Comparison of ENCODE assay signal across 8 cellular contexts in the genomic region with DNA sequence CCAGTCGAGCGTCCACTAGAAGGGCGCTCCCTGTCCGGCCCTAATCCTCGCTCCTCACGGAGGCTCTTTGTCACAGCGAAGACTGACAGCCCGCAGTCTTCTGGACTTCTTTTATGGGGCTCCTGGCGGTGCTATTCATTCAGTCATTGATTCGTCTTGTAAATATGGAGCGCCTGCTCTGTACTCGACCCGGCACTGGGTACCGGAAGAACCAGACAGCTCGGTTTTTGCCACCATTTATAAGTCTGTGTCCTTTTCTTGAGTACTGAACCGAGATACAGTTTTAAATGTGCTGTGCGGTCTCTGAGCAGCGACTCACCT. TPM values are rescaled to one million over a fixed set of nuclear protein-coding genes. Genes with fewer than 3 reads are reported as not detected.
DNase-seq lines count a peak whose midpoint lies in the region; ATAC-seq, FAIRE-seq and TF ChIP-seq lines count a peak whose summit lies in the region.

No MANE protein-coding gene starts in this region.

- peak overlapping the region; percentile 74 for H2AFZ ChIP-seq in astrocyte (ENCODE audit: low read depth, low read length)

- peaks cover 1% of the 10 kb centered on the region for H4K20me1 ChIP-seq in astrocyte (ENCODE audit: insufficient read depth, low read length)

- peak overlapping the region; percentile 92 for H3K27ac Mint-ChIP-seq in astrocyte (ENCODE audit: unreplicated experiment)

- H3K27ac ChIP-seq in astrocyte (ENCODE audit: low read depth, low read length): peak overlapping the region; percentile 96
- peak overlapping the region; percentile 87 to 94 for H3K27ac ChIP-seq in liver (ENCODE audit: low read depth in 1 of 2, low read length in 2 of 2)
- H3K27ac ChIP-seq in tibial nerve: peak overlapping the region; percentile 87 to 93 (median 91)

- H3K9me3 ChIP-seq in astrocyte (ENCODE audit: insufficient read depth, low read depth, low read length): no peaks in the 10 kb centered on the region
- H3K9me3 ChIP-seq in liver (ENCODE audit: control insufficient read depth in 4 of 4, low read length in 3 of 4): no peaks in the 10 kb centered on the region
- no peaks in the 10 kb centered on the region for H3K9me3 ChIP-seq in tibial nerve

- H3K4me3 Mint-ChIP-seq in astrocyte (ENCODE audit: unreplicated experiment): peak overlapping the region; percentile 90

- TF ChIP-seq EP300 in tibial nerve (IDR thresholded peaks at IDR 0.05): no peak

- no peaks in the 10 kb centered on the region for H3K27me3 Mint-ChIP-seq in astrocyte (ENCODE audit: low read depth, unreplicated experiment)

- H3K36me3 ChIP-seq in astrocyte (ENCODE audit: insufficient read depth, low read length) (no peaks in the 10 kb centered on the region), liver (ENCODE audit: control insufficient read depth in 4 of 4, insufficient read depth in 3 of 4, low read depth in 1 of 4, low read length in 3 of 4) (no peaks in the 10 kb centered on the region), tibial nerve (no peaks in the 10 kb centered on the region)

- no peak for TF ChIP-seq POLR2A in tibial nerve (IDR thresholded peaks at IDR 0.05)

- H3K4me1 ChIP-seq in astrocyte (ENCODE audit: insufficient read depth, low read length) (peaks cover 10% of the 10 kb centered on the region), liver (ENCODE audit: control insufficient read depth in 4 of 4, insufficient read depth in 4 of 4, low read length in 3 of 4) (peaks cover 0 to 18% (median 16%) of the 10 kb centered on the region in 4 donors), tibial nerve (peaks cover 0 to 27% (median 15%) of the 10 kb centered on the region in 4 donors)

- no peak for TF ChIP-seq RAD21 in liver (IDR thresholded peaks at IDR 0.05)

- H3K9ac ChIP-seq in astrocyte (ENCODE audit: low read length) (peak overlapping the region; percentile 88), liver (ENCODE audit: low read depth in 1 of 2, low read length in 2 of 2) (peak overlapping the region; percentile 20 to 88)

- WGBS in liver: 4% methylated on average over 18 of the region's 18 CpGs
- 2 to 3% methylated on average over 17 to 18 of the region's 18 CpGs for WGBS in tibial nerve, 2 donors

- H3K4me1 Mint-ChIP-seq in astrocyte (ENCODE audit: low read depth, unreplicated experiment): peaks cover 7% of the 10 kb centered on the region

- ATAC-seq in GM21619 (IDR thresholded peaks at IDR 0.05; ENCODE audit: unreplicated experiment) (peak; percentile 23), HG03280 (IDR thresholded peaks at IDR 0.05; ENCODE audit: unreplicated experiment) (no peak)

- TF ChIP-seq CTCF in GM12864 (IDR thresholded peaks at IDR 0.05; ENCODE audit: low read depth, low read length, missing control alignments): no peak
- no peak for TF ChIP-seq CTCF in astrocyte (IDR thresholded peaks at IDR 0.05; ENCODE audit: insufficient read depth, low read depth, low read length)
- no peak for TF ChIP-seq CTCF in liver (IDR thresholded peaks at IDR 0.05; ENCODE audit: low read depth, low read length, missing input control)
- TF ChIP-seq CTCF in tibial nerve (IDR thresholded peaks at IDR 0.05): no peak

- peaks cover 2% of the 10 kb centered on the region for H3K9me3 Mint-ChIP-seq in astrocyte (ENCODE audit: unreplicated experiment)

- DNase-seq in GM12864 (ENCODE audit: low read depth) (peak; percentile 21), NAMALWA (ENCODE audit: low spot score) (peak; percentile 67), astrocyte (ENCODE audit: low read depth) (no peak), tibial nerve (ENCODE audit: low spot score in 2 of 2) (peak in 1 of 2 donors; percentile 18)
- DNase-seq in effector CD8-positive, alpha-beta T cell (lab: John Stamatoyannopoulos, UW): no peak

- H3K4me3 ChIP-seq in GM12864 (ENCODE audit: low read depth, low read length) (peak overlapping the region; percentile 76), astrocyte (ENCODE audit: insufficient read depth, low read depth, low read length) (peak overlapping the region; percentile 84), liver (ENCODE audit: low read depth in 1 of 3, low read length in 3 of 3) (peak overlapping the region; percentile 44 to 89 (median 83)), tibial nerve (peak overlapping the region; percentile 70 to 87 (median 84))

- H3K4me2 ChIP-seq in astrocyte (ENCODE audit: low read length): peak overlapping the region; percentile 96

- FAIRE-seq in astrocyte (lab: Jason Lieb, UNC): no peak

- H3K27me3 ChIP-seq in astrocyte (ENCODE audit: insufficient read depth, low read length) (no peaks in the 10 kb centered on the region), liver (ENCODE audit: control insufficient read depth in 4 of 4, insufficient read depth in 4 of 4, low read length in 3 of 4) (no peaks in the 10 kb centered on the region), tibial nerve (no peaks in the 10 kb centered on the region)

- peaks cover 25% of the 10 kb centered on the region for H3K79me2 ChIP-seq in astrocyte (ENCODE audit: insufficient read depth, low read length)

- H3K36me3 Mint-ChIP-seq in astrocyte (ENCODE audit: low read depth, unreplicated experiment): no peaks in the 10 kb centered on the region

TF ChIP-seq in liver, 16 proteins besides CTCF, POLR2A, EP300 and RAD21:
- TF ChIP-seq, protein P1, sequence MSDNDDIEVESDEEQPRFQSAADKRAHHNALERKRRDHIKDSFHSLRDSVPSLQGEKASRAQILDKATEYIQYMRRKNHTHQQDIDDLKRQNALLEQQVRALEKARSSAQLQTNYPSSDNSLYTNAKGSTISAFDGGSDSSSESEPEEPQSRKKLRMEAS (IDR thresholded peaks at IDR 0.05): no peak
- no peak for TF ChIP-seq JUND (IDR thresholded peaks at IDR 0.05)
- no peak for TF ChIP-seq FOXA1 (IDR thresholded peaks at IDR 0.05)
TF ChIP-seq in liver: peak in this region for 0.

RNA-seq across cellular contexts. Expression of a gene that starts 0.6 kb away (rescaled TPM):
- total RNA-seq in astrocyte: 10.9 and 11.6 TPM in 2 replicates
- total RNA-seq in liver: 1 to 10 TPM; 6.3 to 6.7 TPM
- 10 to 100 TPM in 1 of 2 donors, 1 to 10 TPM in 1; 5.2 to 17.2 TPM for polyA plus RNA-seq in liver
- 10 to 100 TPM in 3 of 4 donors, 1 to 10 TPM in 1; 7.5 to 23.1 (median 20.4) TPM for total RNA-seq in tibial nerve

RNA-seq across cellular contexts. Expression of a gene that starts 0.7 kb away (rescaled TPM):
- total RNA-seq in astrocyte: 5.2 and 6.0 TPM in 2 replicates
- 1 to 10 TPM; 5.5 to 9.0 TPM for total RNA-seq in liver
- 1 to 10 TPM; 3.8 to 5.2 TPM for polyA plus RNA-seq in liver
- total RNA-seq in tibial nerve: 10 to 100 TPM in 1 of 4 donors, 1 to 10 TPM in 3; 2.0 to 16.2 (median 3.9) TPM

Comparison
In these comparisons a context has a peak if more than half of its experiments do, and no peak if none do; other contexts are left out.
1. DNase-seq: peak in GM12864 (single experiment) and NAMALWA (single experiment); none in astrocyte (single experiment) and effector CD8-positive, alpha-beta T cell (single experiment).
2. Peak in every context shown above with its lines, with median percentiles within 50 percentile points of each other: H3K4me3 ChIP-seq and H3K27ac ChIP-seq.